8 cellular contexts compared by ENCODE assay signal in the genomic region with DNA sequence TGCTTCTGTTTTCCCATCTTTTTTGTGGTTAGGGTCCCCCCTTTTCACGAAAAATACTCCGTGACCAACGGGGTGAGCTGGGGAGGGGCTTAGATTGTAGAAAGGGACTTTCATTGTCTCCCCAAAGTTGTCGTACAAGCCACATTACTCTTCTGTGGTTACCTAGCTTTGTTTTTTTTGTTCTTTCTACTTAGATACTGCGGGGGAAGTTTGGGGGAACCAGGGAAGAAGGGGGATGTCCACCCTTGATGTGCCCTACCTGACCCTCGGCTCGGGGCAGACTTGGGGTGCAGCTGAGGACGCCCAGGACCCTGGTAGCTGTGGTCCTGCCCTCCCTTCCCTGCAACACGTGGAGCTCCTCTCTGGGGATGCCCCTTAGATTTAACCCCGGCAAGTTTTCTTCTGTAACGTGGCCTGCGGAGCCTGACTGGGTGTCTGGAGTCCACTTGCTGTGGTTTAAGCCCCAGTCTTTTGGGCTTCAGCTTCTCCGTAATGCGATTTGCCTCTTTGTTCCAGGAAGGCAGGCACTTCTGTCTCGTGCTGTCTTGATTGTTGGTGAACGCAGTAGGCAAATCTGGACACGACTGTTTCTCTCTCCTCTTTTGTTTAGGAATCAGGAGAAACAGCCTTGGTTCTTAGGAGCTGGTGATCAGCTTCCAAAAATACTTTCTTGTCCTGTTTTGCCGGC. TPM values are rescaled to one million over a fixed set of nuclear protein-coding genes. Genes with fewer than 3 reads are reported as not detected.
DNase-seq lines count a peak whose midpoint lies in the region; ATAC-seq and TF ChIP-seq lines count a peak whose summit lies in the region.

No MANE protein-coding gene starts in this region.

- TF ChIP-seq POLR2A in ovary (IDR thresholded peaks at IDR 0.05), result no peak

- DNase-seq in GM19238 (ENCODE audit: insufficient read length, low spot score) (peak; percentile 53), PC-9 (no peak), foreskin keratinocyte (peak in 1 of 2 donors; percentile 40), ovary (peak; percentile 28 to 49 (median 45)), NCI-H2196 (lab: John Stamatoyannopoulos, UW; ENCODE audit: unreplicated experiment) (no peak)
- peak; percentile 24 for DNase-seq in activated gamma-delta T cell treated with anti-CD3 and anti-CD28 coated beads, Interleukin-2, amount 50 U/mL, for 16 hours (ENCODE audit: low read depth)

- H3K27ac ChIP-seq in 22Rv1, result peak overlapping the region; percentile 54
- peak overlapping the region; percentile 61 for H3K27ac ChIP-seq in PC-9
- H3K27ac ChIP-seq in foreskin keratinocyte, result peak overlapping the region; percentile 93
- peak overlapping the region; percentile 64 to 89 for H3K27ac ChIP-seq in ovary

- H4K20me1 ChIP-seq in PC-9 (ENCODE audit: insufficient read depth), result peaks cover 38% of the 10 kb centered on the region

- no peaks in the 10 kb centered on the region for H3K9me2 ChIP-seq in PC-9 (ENCODE audit: insufficient read depth)

- H3K9me3 ChIP-seq in PC-9 (ENCODE audit: insufficient read depth, low read depth), result no peaks in the 10 kb centered on the region
- H3K9me3 ChIP-seq in ovary, result no peaks in the 10 kb centered on the region

- H3K27me3 ChIP-seq in PC-9 (ENCODE audit: insufficient read depth, low read depth) (no peaks in the 10 kb centered on the region), foreskin keratinocyte (no peaks in the 10 kb centered on the region), ovary (no peaks in the 10 kb centered on the region)

- no peak for TF ChIP-seq CTCF in 22Rv1 (IDR thresholded peaks at IDR 0.05)
- TF ChIP-seq CTCF in PC-9 (conservative IDR thresholded peaks at IDR 0.05), result no peak
- no peak for TF ChIP-seq CTCF in foreskin keratinocyte (conservative IDR thresholded peaks at IDR 0.05)
- TF ChIP-seq CTCF in ovary (IDR thresholded peaks at IDR 0.05), result no peak

- peaks cover 45% of the 10 kb centered on the region for H3F3A ChIP-seq in PC-9 (ENCODE audit: insufficient read depth, low read depth)

- H3K4me3 ChIP-seq in PC-9, result peak overlapping the region; percentile 96
- peak overlapping the region; percentile 91 for H3K4me3 ChIP-seq in ovary

- CTCF ChIA-PET in PC-9 (lab: Charles Lee), result interaction anchor here (0.6 to 0.7 kb wide), 3 partner anchors 45 to 238 kb away, joined by 4 to 7 read pairs (median 5); no protein-coding TSS in a partner anchor

- peaks cover 47% of the 10 kb centered on the region for H3K4me1 ChIP-seq in PC-9 (replicated peaks; ENCODE audit: insufficient read depth)
- H3K4me1 ChIP-seq in foreskin keratinocyte, result peaks cover 16% of the 10 kb centered on the region
- H3K4me1 ChIP-seq in ovary (ENCODE audit: insufficient read depth), result peaks cover 6% of the 10 kb centered on the region

- no TSS peak for BruUV-seq in PC-9 (replicated peaks; lab: Mats Ljungman, UMichigan)

- intact Hi-C loops in PC-9 (cut with micrococcal nuclease; ENCODE audit: unreplicated experiment) (no loop called here), ovary (cut with DNase I) (loop anchor here in 1 of 4 donors (5.0 kb wide), 1 partner anchor 72 kb away; no protein-coding TSS in a partner anchor)

- WGBS in ovary, 3 donors, result 0 to 1% (median 1%) methylated on average over 18 of the region's 18 CpGs

- H3K79me2 ChIP-seq in PC-9 (ENCODE audit: low read depth), result peaks cover 62% of the 10 kb centered on the region

- ATAC-seq in foreskin keratinocyte, result peak; percentile 6
- ATAC-seq in HG03565 (IDR thresholded peaks at IDR 0.05; ENCODE audit: unreplicated experiment), result no peak

- H3K36me3 ChIP-seq in PC-9 (ENCODE audit: low read depth) (no peaks in the 10 kb centered on the region), ovary (no peaks in the 10 kb centered on the region)

- H3K4me2 ChIP-seq in PC-9, result peak overlapping the region; percentile 100

- POLR2A ChIA-PET in PC-9 (lab: Charles Lee; ENCODE audit: unreplicated experiment), result interaction anchor here (1.0 kb wide), 1 partner anchor 62 kb away, joined by 4 read pairs; a partner anchor contains a TSS

- H2AFZ ChIP-seq in PC-9, result peak overlapping the region; percentile 61

- no peak for TF ChIP-seq EP300 in ovary (IDR thresholded peaks at IDR 0.05)

RNA-seq across cellular contexts. Expression of a gene that starts 0.9 kb away (rescaled TPM):
- total RNA-seq in PC-9 (2021) (139 and 146 TPM in 2 replicates), foreskin keratinocyte (22.1 and 22.3 TPM in 2 replicates), ovary (10 to 100 TPM; 10.0 to 31.1 (median 24.9) TPM)
- polyA plus RNA-seq in foreskin keratinocyte (7.0 and 8.9 TPM in 2 replicates), ovary (10 to 100 TPM; 10.3 to 17.3 TPM)

Comparison
In these comparisons a context has a peak if more than half of its experiments do, and no peak if none do; other contexts are left out.
1. DNase-seq: peak in GM19238 (single experiment), activated gamma-delta T cell treated with anti-CD3 and anti-CD28 coated beads, Interleukin-2, amount 50 U/mL, for 16 hours (single experiment) and ovary (5 of 5); none in PC-9 (0 of 2) and NCI-H2196 (single experiment).
2. Peak in every context shown above with its lines, with median percentiles within 50 percentile points of each other: H3K27ac ChIP-seq.